Comparison of ENCODE assay signal across 11 cellular contexts in the genomic region with DNA sequence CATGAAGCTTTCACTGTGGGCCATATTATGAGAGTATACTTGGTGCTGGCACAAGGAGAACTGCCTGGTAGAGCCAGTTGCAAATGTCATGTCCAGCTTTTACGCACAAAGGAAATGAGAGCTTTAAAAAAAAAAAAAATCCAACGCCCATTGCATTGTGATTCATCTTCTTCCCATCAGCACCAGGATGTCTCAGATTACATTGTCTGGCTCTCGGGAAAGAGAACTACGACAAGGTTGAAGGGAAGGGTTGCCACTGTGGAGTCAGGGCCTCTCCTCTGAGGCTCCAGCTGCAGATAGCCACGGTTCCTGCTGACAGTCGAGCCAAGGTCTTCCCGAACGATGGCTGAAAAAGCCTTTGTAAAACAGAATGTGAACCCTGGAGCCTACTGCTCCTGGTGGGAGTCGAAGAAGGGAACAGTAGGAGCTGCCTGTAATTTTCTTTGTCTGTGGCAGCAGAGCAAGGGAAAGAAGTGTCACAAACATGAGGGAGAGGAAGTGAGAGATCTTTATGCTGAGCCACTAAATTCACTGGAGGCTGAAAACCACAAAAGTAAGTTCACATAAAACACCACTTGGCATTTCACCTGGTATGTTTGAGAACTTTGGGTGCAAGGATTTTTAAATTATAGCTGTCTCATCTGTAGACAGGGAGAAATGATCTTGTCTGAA.
DNase-seq lines count a peak whose midpoint lies in the region; ATAC-seq and TF ChIP-seq lines count a peak whose summit lies in the region.
"Had no signal": no experiment of that assay in that cellular context is flagged by ENCODE, and none has a peak within 500 bp of the region (broad histone marks: within the 10 kb centered on the region; RNA-seq: fewer than 3 reads in every experiment).

No MANE protein-coding gene starts in this region.

- DNase-seq in BJ (ENCODE audit: low read depth): peak; percentile 62
- DNase-seq in NCI-H2107 (lab: John Stamatoyannopoulos, UW): peak; percentile 10
- DNase-seq in dedifferentiated amniotic fluid mesenchymal stem cell (ENCODE audit: extremely low spot score): peak; percentile 73
- no peak for DNase-seq in mesothelial cell of epicardium (ENCODE audit: low spot score in 2 of 2, unreplicated experiment in 2 of 2)
- no peak for DNase-seq in occipital lobe (lab: John Stamatoyannopoulos, UW)
- DNase-seq in ascending aorta (ENCODE audit: low spot score in 2 of 2): no peak
- DNase-seq in putamen (ENCODE audit: low spot score): no peak
- DNase-seq: DND-41, NCI-H446 had no signal

- ATAC-seq in HG03520 (IDR thresholded peaks at IDR 0.05; ENCODE audit: unreplicated experiment): no peak
- ATAC-seq: HCT116 had no signal

- H3K36me3 Mint-ChIP-seq in mesothelial cell of epicardium: no peaks in the 10 kb centered on the region

- CTCF ChIA-PET in BJ (lab: Yijun Ruan, JAX): interaction anchor here (0.7 to 1.4 kb wide), 3 partner anchors 31 to 313 kb away, joined by 3 read pairs; no protein-coding TSS in a partner anchor

- H3K4me1 ChIP-seq in ascending aorta: no peaks in the 10 kb centered on the region

- H3K4me1 Mint-ChIP-seq in mesothelial cell of epicardium: peaks cover 12% of the 10 kb centered on the region

- H3K4me3 Mint-ChIP-seq in mesothelial cell of epicardium: no peak overlapping the region

- H3K27me3 ChIP-seq in BJ (ENCODE audit: control insufficient read depth, insufficient read depth, low read length) (no peaks in the 10 kb centered on the region), ascending aorta (no peaks in the 10 kb centered on the region)

- peak overlapping the region; percentile 11 for H3K27ac Mint-ChIP-seq in mesothelial cell of epicardium

- POLR2A ChIA-PET in BJ (lab: Charles Lee): interaction anchor here (0.6 to 0.8 kb wide), 3 partner anchors 11 to 220 kb away, joined by 3 to 5 read pairs (median 3); no protein-coding TSS in a partner anchor

- TF ChIP-seq CTCF in BJ (IDR thresholded peaks at IDR 0.05; ENCODE audit: insufficient read depth, low read depth, low read length): no peak
- no peak for TF ChIP-seq CTCF in mesothelial cell of epicardium (IDR thresholded peaks at IDR 0.05; ENCODE audit: unreplicated experiment)
- TF ChIP-seq CTCF in ascending aorta (IDR thresholded peaks at IDR 0.05): no peak

- H3K36me3 ChIP-seq in BJ (ENCODE audit: control insufficient read depth, insufficient read depth, low read length): no peaks in the 10 kb centered on the region
- no peaks in the 10 kb centered on the region for H3K36me3 ChIP-seq in ascending aorta

- H3K9me3 Mint-ChIP-seq in mesothelial cell of epicardium: peaks cover 4% of the 10 kb centered on the region

- no peaks in the 10 kb centered on the region for H3K27me3 Mint-ChIP-seq in mesothelial cell of epicardium (ENCODE audit: low read depth)

- H3K27ac ChIP-seq in ascending aorta: no peak overlapping the region

- intact Hi-C loops in ascending aorta (cut with DNase I): no loop called here

- H3K9me3 ChIP-seq in ascending aorta: no peaks in the 10 kb centered on the region

- H3K4me3 ChIP-seq in BJ (ENCODE audit: low read depth, low read length): no peak overlapping the region
- no peak overlapping the region for H3K4me3 ChIP-seq in ascending aorta

Comparison
In these comparisons a context has a peak if more than half of its experiments do, and no peak if none do; other contexts are left out.
1. DNase-seq: peak in BJ (single experiment), NCI-H2107 (single experiment) and dedifferentiated amniotic fluid mesenchymal stem cell (single experiment); none in mesothelial cell of epicardium (0 of 2), occipital lobe (single experiment), ascending aorta (0 of 2) and putamen (single experiment).